Comparison of ENCODE assay signal across 8 cellular contexts in the genomic region with DNA sequence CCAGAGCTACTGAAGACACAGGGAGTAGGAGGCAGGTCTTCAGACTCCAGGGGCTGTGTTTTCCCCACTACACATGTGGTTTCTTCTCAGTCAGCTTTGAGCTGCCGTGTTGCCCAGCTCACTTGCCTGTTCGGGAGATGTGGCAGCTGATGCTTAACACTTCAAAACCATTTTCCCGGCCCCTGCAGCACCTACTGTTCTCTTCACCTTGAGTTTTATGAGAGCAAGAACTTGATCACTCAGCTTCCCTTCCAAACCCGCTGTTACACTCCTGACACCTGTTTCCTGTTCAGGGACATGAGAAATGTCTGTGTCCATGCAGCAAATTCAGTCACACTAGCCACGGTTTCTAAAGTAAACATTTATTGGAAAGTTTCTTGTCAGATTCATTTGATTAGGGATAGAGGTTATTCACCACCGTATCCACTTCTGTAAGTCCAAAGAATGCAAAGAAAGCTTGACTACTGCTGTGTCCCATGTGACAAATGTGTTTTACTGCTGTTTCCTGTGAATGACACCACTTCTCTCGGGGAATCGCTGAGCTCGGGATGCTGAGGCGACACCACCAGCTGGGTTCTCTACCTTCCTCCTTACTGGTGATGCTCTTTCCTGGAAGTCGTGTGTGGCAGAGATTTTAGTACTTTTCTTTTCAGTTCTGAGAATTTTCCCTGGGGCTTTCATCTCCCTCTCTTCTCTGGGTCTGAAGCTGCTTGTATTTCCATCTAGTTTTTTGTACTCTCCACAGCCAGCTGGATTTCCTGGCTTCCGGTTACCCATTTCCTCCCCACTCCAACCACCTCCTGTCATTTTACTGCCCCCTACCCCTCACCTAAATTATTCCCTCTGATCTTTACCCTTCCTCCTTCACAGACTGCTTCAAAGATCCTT.
DNase-seq lines count a peak whose midpoint lies in the region; ATAC-seq and FAIRE-seq lines count a peak whose summit lies in the region.

No MANE protein-coding gene starts in this region.

- FAIRE-seq in HTR-8/SVneo (lab: Jason Lieb, UNC) = peak; percentile 63

- ATAC-seq in left cardiac atrium (peak; percentile 45 to 54), HG03442 (IDR thresholded peaks at IDR 0.05; ENCODE audit: unreplicated experiment) (no peak), GM18498 (IDR thresholded peaks at IDR 0.05; ENCODE audit: unreplicated experiment) (no peak)

- peak; percentile 21 for DNase-seq in ELR (ENCODE audit: low read depth)
- DNase-seq in HTR-8/SVneo (ENCODE audit: insufficient read length, low spot score) = peak; percentile 14
- peak; percentile 20 for DNase-seq in activated CD8-positive, alpha-beta memory T cell treated with anti-CD3 and anti-CD28 coated beads, Interleukin-2, amount 50 U/mL, for 4 hours
- DNase-seq in left cardiac atrium = no peak
- peak; percentile 10 to 15 for DNase-seq in stimulated activated CD4-positive, alpha-beta T cell treated with anti-CD3 and anti-CD28 coated beads, Interleukin-2, amount 100 ng/mL, for 48 hours
- no peak for DNase-seq in NCI-H146 treated with DMSO at 0.1 percent for 48 hours (lab: John Stamatoyannopoulos, UW; ENCODE audit: unreplicated experiment)

- intact Hi-C loops in left cardiac atrium (cut with DNase I) = no loop called here

Comparison
In these comparisons a context has a peak if more than half of its experiments do, and no peak if none do; other contexts are left out.
1. DNase-seq: peak in ELR (single experiment), HTR-8/SVneo (single experiment), activated CD8-positive, alpha-beta memory T cell treated with anti-CD3 and anti-CD28 coated beads, Interleukin-2, amount 50 U/mL, for 4 hours (single experiment) and stimulated activated CD4-positive, alpha-beta T cell treated with anti-CD3 and anti-CD28 coated beads, Interleukin-2, amount 100 ng/mL, for 48 hours (2 of 2); none in left cardiac atrium (single experiment) and NCI-H146 treated with DMSO at 0.1 percent for 48 hours (single experiment).
2. ATAC-seq: peak in left cardiac atrium (2 of 2); none in HG03442 (single experiment) and GM18498 (single experiment).